ENCODE assay signal across 19 cellular contexts in genomic region chr7:121447191-121447920, GRCh38. TPM values are rescaled to one million over a fixed set of nuclear protein-coding genes. Genes with fewer than 3 reads are reported as not detected.
DNase-seq lines count a peak whose midpoint lies in the region; ATAC-seq and TF ChIP-seq lines count a peak whose summit lies in the region.
"Had no signal": no experiment of that assay in that cellular context is flagged by ENCODE, and none has a peak within 500 bp of the region (broad histone marks: within the 10 kb centered on the region; RNA-seq: fewer than 3 reads in every experiment).

No MANE protein-coding gene starts in this region.

- no peaks in the 10 kb centered on the region for H3K79me2 ChIP-seq in parathyroid adenoma
- H3K79me2 ChIP-seq in H9 (ENCODE audit: insufficient read depth, low read length): no peaks in the 10 kb centered on the region

- H2AFZ ChIP-seq in parathyroid adenoma (no peak overlapping the region), H9 (ENCODE audit: low read length) (no peak overlapping the region)
- H2AFZ ChIP-seq: PC-9 had no signal

- no peaks in the 10 kb centered on the region for H3K79me1 ChIP-seq in H9 (ENCODE audit: insufficient read depth, low read depth, low read length, poor library complexity, severe bottlenecking)

- H3K36me3 Mint-ChIP-seq in H9 (ENCODE audit: insufficient read depth in 1 of 3, low read depth in 3 of 3): no peaks in the 10 kb centered on the region
- H3K36me3 Mint-ChIP-seq: activated naive CD8-positive, alpha-beta T cell treated with anti-CD3 and anti-CD28 coated beads, Interleukin-2, amount 10 ng/mL, durations not matched to agents 7 days and 5 days; CD4-positive, alpha-beta memory T cell had no signal

- no peaks in the 10 kb centered on the region for H3K23me2 ChIP-seq in H9 (ENCODE audit: insufficient read length, low read depth, low read length, poor library complexity, severe bottlenecking)

- no peak overlapping the region for H3K23ac ChIP-seq in H9 (ENCODE audit: insufficient read length, low read depth, low read length)

- no peak overlapping the region for H2BK5ac ChIP-seq in H9 (ENCODE audit: insufficient read length, low read length)

- H2BK120ac ChIP-seq in H9 (ENCODE audit: low read depth, low read length, poor library complexity, severe bottlenecking): no peak overlapping the region

- no peak overlapping the region for H3K4me3 Mint-ChIP-seq in H9
- H3K4me3 Mint-ChIP-seq: activated naive CD8-positive, alpha-beta T cell treated with anti-CD3 and anti-CD28 coated beads, Interleukin-2, amount 10 ng/mL, durations not matched to agents 7 days and 5 days; activated T-cell treated with anti-CD3 and anti-CD28 coated beads, Interleukin-2, amount 50 U/mL, for 72 hours; CD4-positive, alpha-beta memory T cell; effector memory CD8-positive, alpha-beta T cell had no signal

- no peaks in the 10 kb centered on the region for H4K20me1 ChIP-seq in H9 (ENCODE audit: control insufficient read depth, insufficient read depth, insufficient read length)

- peak overlapping the region; percentile 10 to 74 (median 66) for H3K27ac ChIP-seq in heart left ventricle
- H3K27ac ChIP-seq in parathyroid adenoma: peak overlapping the region; percentile 24
- H3K27ac ChIP-seq in H9 (ENCODE audit: insufficient read length, low read depth, low read length): no peak overlapping the region
- H3K27ac ChIP-seq: PC-9 had no signal

- ATAC-seq in Right ventricle myocardium inferior (peak; percentile 88), heart left ventricle (peak; percentile 81 to 89 (median 86)), GM19395 (IDR thresholded peaks at IDR 0.05; ENCODE audit: unreplicated experiment) (no peak)
- ATAC-seq: activated T-cell treated with anti-CD3 and anti-CD28 coated beads, Interleukin-2, amount 50 U/mL, for 72 hours; effector memory CD8-positive, alpha-beta T cell had no signal

- H3K27ac Mint-ChIP-seq in H9: peak overlapping the region in 1 of 3 experiments; percentile 51; a peak in 1 of 7 replicates
- H3K27ac Mint-ChIP-seq: activated naive CD8-positive, alpha-beta T cell treated with anti-CD3 and anti-CD28 coated beads, Interleukin-2, amount 10 ng/mL, durations not matched to agents 7 days and 5 days; activated T-cell treated with anti-CD3 and anti-CD28 coated beads, Interleukin-2, amount 50 U/mL, for 72 hours; CD4-positive, alpha-beta memory T cell; effector memory CD8-positive, alpha-beta T cell had no signal

- H4K5ac ChIP-seq in H9 (ENCODE audit: insufficient read length, low read depth, low read length): no peak overlapping the region

- no peak overlapping the region for H3K14ac ChIP-seq in H9 (ENCODE audit: insufficient read depth, low read length)

- H3T11ph ChIP-seq in H9 (ENCODE audit: low read length): no peak overlapping the region

- H3K27me3 Mint-ChIP-seq in H9 (ENCODE audit: low read depth): no peaks in the 10 kb centered on the region; the same call in 1 of the 2 replicates
- H3K27me3 Mint-ChIP-seq: activated naive CD8-positive, alpha-beta T cell treated with anti-CD3 and anti-CD28 coated beads, Interleukin-2, amount 10 ng/mL, durations not matched to agents 7 days and 5 days; CD4-positive, alpha-beta memory T cell; effector memory CD8-positive, alpha-beta T cell had no signal

- H4K8ac ChIP-seq in H9 (replicated peaks; ENCODE audit: insufficient read length, low read depth, low read length): no peak overlapping the region

- H2BK20ac ChIP-seq in H9 (ENCODE audit: low read depth, low read length, poor library complexity, severe bottlenecking): no peak overlapping the region

- H2BK15ac ChIP-seq in H9 (ENCODE audit: low read depth, low read length): no peak overlapping the region

- H3K4me3 ChIP-seq in heart left ventricle (peak overlapping the region in 2 of 12 donors; percentile 4 to 26), parathyroid adenoma (ENCODE audit: low read depth, low read length) (no peak overlapping the region)
- H3K4me3 ChIP-seq: PC-9, transverse colon had no signal

- H3K4ac ChIP-seq in H9 (ENCODE audit: low read depth, low read length): no peak overlapping the region

- no peak overlapping the region for H3K56ac ChIP-seq in H9 (ENCODE audit: insufficient read length, low read depth, low read length)

- H3K4me1 ChIP-seq in heart left ventricle (peaks cover 0 to 42% (median 7%) of the 10 kb centered on the region in 12 donors), parathyroid adenoma (no peaks in the 10 kb centered on the region), H9 (ENCODE audit: insufficient read depth, low read length) (no peaks in the 10 kb centered on the region)

- H3K4me1 Mint-ChIP-seq in H9: peaks cover 3 to 6% of the 10 kb centered on the region in 2 experiments; a peak in 1 of 4 replicates

- no peak for TF ChIP-seq POLR2A in heart left ventricle (IDR thresholded peaks at IDR 0.05)

- 40 to 50% (median 45%) methylated on average over 2 of the region's 2 CpGs for WGBS in heart left ventricle, 4 donors
- no CpG with 5 or more reads among the region's 2 CpGs for WGBS in H9 (ENCODE audit: extremely low coverage, insufficient read length, low lambda C conversion rate)

- no peak for TF ChIP-seq CTCF in heart left ventricle (IDR thresholded peaks at IDR 0.05)
- no peak for TF ChIP-seq CTCF in parathyroid adenoma (IDR thresholded peaks at IDR 0.05)
- no peak for TF ChIP-seq CTCF in H9 (conservative IDR thresholded peaks at IDR 0.05)

- no peaks in the 10 kb centered on the region for H3K27me3 ChIP-seq in heart left ventricle
- H3K27me3 ChIP-seq in parathyroid adenoma (ENCODE audit: control insufficient read depth, insufficient read depth, low read length): no peaks in the 10 kb centered on the region
- no peaks in the 10 kb centered on the region for H3K27me3 ChIP-seq in H9 (ENCODE audit: insufficient read depth, low read length)
- H3K27me3 ChIP-seq: transverse colon had no signal

- H3K9ac ChIP-seq in parathyroid adenoma (no peak overlapping the region), H9 (ENCODE audit: extremely low read depth, insufficient read length, low read length) (no peak overlapping the region)

- no peaks in the 10 kb centered on the region for H3K36me3 ChIP-seq in heart left ventricle
- H3K36me3 ChIP-seq in parathyroid adenoma (ENCODE audit: control insufficient read depth, insufficient read depth, low read length): no peaks in the 10 kb centered on the region
- H3K36me3 ChIP-seq: transverse colon had no signal

- no peak overlapping the region for H2BK12ac ChIP-seq in H9 (ENCODE audit: insufficient read length, low read depth, low read length)

- H3K9me3 ChIP-seq in heart left ventricle: no peaks in the 10 kb centered on the region
- H3K9me3 ChIP-seq in parathyroid adenoma (ENCODE audit: control insufficient read depth, low read length): no peaks in the 10 kb centered on the region
- no peaks in the 10 kb centered on the region for H3K9me3 ChIP-seq in H9 (ENCODE audit: control insufficient read depth, low read depth, low read length)
- H3K9me3 ChIP-seq: transverse colon had no signal

- no peak overlapping the region for H3K4me2 ChIP-seq in parathyroid adenoma (ENCODE audit: low read length)
- no peak overlapping the region for H3K4me2 ChIP-seq in H9 (ENCODE audit: insufficient read depth, insufficient read length, low read length)
- H3K4me2 ChIP-seq: PC-9 had no signal

- intact Hi-C loops in Right ventricle myocardium inferior (cut with DNase I): loop anchor here (2.0 kb wide), 1 partner anchor 51 kb away; the partner anchor contains the start of gene FAM3C
- intact Hi-C loops in cardiac septum (cut with DNase I): no loop called here
- intact Hi-C loops in heart left ventricle (cut with DNase I): loop anchor here in 2 of 10 donors (5.0 to 10.0 kb wide), 2 partner anchors 50 to 53 kb away; partner anchors contain the start of gene FAM3C (in 2 of the 2)

- H3K9me3 Mint-ChIP-seq in H9: no peaks in the 10 kb centered on the region
- H3K9me3 Mint-ChIP-seq: activated naive CD8-positive, alpha-beta T cell treated with anti-CD3 and anti-CD28 coated beads, Interleukin-2, amount 10 ng/mL, durations not matched to agents 7 days and 5 days; activated T-cell treated with anti-CD3 and anti-CD28 coated beads, Interleukin-2, amount 50 U/mL, for 72 hours; CD4-positive, alpha-beta memory T cell; effector memory CD8-positive, alpha-beta T cell had no signal

- peak; percentile 75 for DNase-seq in Right ventricle myocardium inferior (ENCODE audit: missing footprints)
- DNase-seq in cardiac septum (ENCODE audit: low spot score): no peak
- DNase-seq in heart left ventricle: peak in 4 of 5 donors; percentile 50 to 63 (median 55)
- no peak for DNase-seq in H9
- no peak for DNase-seq in DMS 273 treated with DMSO at 0.1 percent for 48 hours (lab: John Stamatoyannopoulos, UW)
- no peak for DNase-seq in HCEC 1CT
- DNase-seq: activated CD4-positive, alpha-beta T cell treated with anti-CD3 and anti-CD28 coated beads, Interleukin-2, amount 50 U/mL, for 48 hours; activated naive CD8-positive, alpha-beta T cell treated with anti-CD3 and anti-CD28 coated beads, Interleukin-2, amount 10 ng/mL, durations not matched to agents 7 days and 5 days; activated T-cell treated with anti-CD3 and anti-CD28 coated beads, Interleukin-2, amount 50 U/mL, for 72 hours; CD4-positive, alpha-beta memory T cell; central memory CD4-positive, alpha-beta T cell; DND-41; effector memory CD8-positive, alpha-beta T cell; glutamatergic neuron; NCI-H524 treated with DMSO at 0.1 percent for 48 hours; PC-9; transverse colon had no signal

- no peak overlapping the region for H2AK5ac ChIP-seq in H9 (ENCODE audit: insufficient read length, low read length)

- H3K18ac ChIP-seq in H9 (ENCODE audit: insufficient read length, low read depth, low read length): no peak overlapping the region

- H4K91ac ChIP-seq in H9 (ENCODE audit: insufficient read length, low read depth, low read length): no peak overlapping the region

RNA-seq across cellular contexts. Expression of gene FAM3C, which starts 51.2 kb away (rescaled TPM):
- total RNA-seq in Right ventricle myocardium inferior: 40.2 TPM
- 51.0 TPM for total RNA-seq in cardiac septum
- total RNA-seq in heart left ventricle: 10 to 100 TPM; 35.7 to 52.1 (median 45.3) TPM
- polyA plus RNA-seq in heart left ventricle: 10 to 100 TPM; 20.6 to 97.2 TPM
- 61.4 and 64.5 TPM in 2 replicates for total RNA-seq in H9 (2021)

Comparison
In these comparisons a context has a peak if more than half of its experiments do, and no peak if none do; other contexts are left out.
1. DNase-seq: peak in Right ventricle myocardium inferior (single experiment) and heart left ventricle (4 of 5); none in cardiac septum (single experiment), H9 (single experiment), DMS 273 treated with DMSO at 0.1 percent for 48 hours (single experiment) and HCEC 1CT (single experiment).